Comparison of ENCODE assay signal across 8 cellular contexts in genomic region chr11:83063073-83063754, GRCh38. TPM values are rescaled to one million over a fixed set of nuclear protein-coding genes. Genes with fewer than 3 reads are reported as not detected.
DNase-seq lines count a peak whose midpoint lies in the region; ATAC-seq and TF ChIP-seq lines count a peak whose summit lies in the region.

No MANE protein-coding gene starts in this region.

- peak overlapping the region; percentile 1 to 68 (median 56); a peak in 21 of 22 replicates for H3K9ac ChIP-seq in BLaER1 treated with 17β-estradiol and CSF1 and Interleukin-3, amounts not matched to agents 10 nM and 100 nM

- TF ChIP-seq POLR2A in transverse colon (IDR thresholded peaks at IDR 0.05) = no peak

- CTCF ChIA-PET in WTC11 (lab: Charles Lee) = interaction anchor here (1.8 kb wide), 1 partner anchor 11 kb away, joined by 3 read pairs; no protein-coding TSS in a partner anchor

- peak overlapping the region; percentile 40 to 74 (median 65) for H3K27ac ChIP-seq in BLaER1 treated with 17β-estradiol and CSF1 and Interleukin-3, amounts not matched to agents 10 nM and 100 nM
- H3K27ac ChIP-seq in right cardiac atrium (ENCODE audit: low read length) = no peak overlapping the region
- peak overlapping the region; percentile 54 to 68 (median 65) for H3K27ac ChIP-seq in transverse colon

- H3K9me3 ChIP-seq in BLaER1 treated with 17β-estradiol and CSF1 and Interleukin-3, amounts not matched to agents 10 nM and 100 nM (replicated peaks in 1 of 11) = peaks cover 0 to 12% (median 6%) of the 10 kb centered on the region in 11 experiments; a peak in 9 of 22 replicates
- no peaks in the 10 kb centered on the region for H3K9me3 ChIP-seq in right cardiac atrium (ENCODE audit: control insufficient read depth, low read length)
- no peaks in the 10 kb centered on the region for H3K9me3 ChIP-seq in transverse colon

- intact Hi-C loops in right cardiac atrium (cut with DNase I) = no loop called here
- intact Hi-C loops in transverse colon (cut with DNase I; ENCODE audit: low total_unique reads) = no loop called here

- ATAC-seq in GM19025 (IDR thresholded peaks at IDR 0.05; ENCODE audit: low read depth, unreplicated experiment) (peak; percentile 60), HG03095 (IDR thresholded peaks at IDR 0.05; ENCODE audit: unreplicated experiment) (peak; percentile 64), WTC11 (peak; percentile 46; the same call in 1 of the 2 replicates), right cardiac atrium (peak; percentile 76 to 83)

- POLR2A ChIA-PET in WTC11 (lab: Charles Lee) = interaction anchor here (0.7 kb wide), 1 partner anchor 1974 kb away, joined by 3 read pairs; no protein-coding TSS in a partner anchor

- DNase-seq in WTC11 (ENCODE audit: low spot score) (no peak), right cardiac atrium (no peak), transverse colon (no peak), GM19238 (ENCODE audit: insufficient read length, low spot score) (no peak)
- no peak for DNase-seq in stimulated activated CD4-positive, alpha-beta T cell treated with anti-CD3 and anti-CD28 coated beads, Interleukin-15, amount 100 ng/mL, for 24 hours

- H3K4me1 Mint-ChIP-seq in WTC11 = peaks cover 9% of the 10 kb centered on the region

- no peak for TF ChIP-seq EP300 in transverse colon (IDR thresholded peaks at IDR 0.05; ENCODE audit: low read depth)

- peak overlapping the region; percentile 52 to 93 (median 84) for H3K4me2 ChIP-seq in BLaER1 treated with 17β-estradiol and CSF1 and Interleukin-3, amounts not matched to agents 10 nM and 100 nM

- TF ChIP-seq CTCF in WTC11 (IDR thresholded peaks at IDR 0.05) = no peak
- TF ChIP-seq CTCF in transverse colon (IDR thresholded peaks at IDR 0.05) = no peak

- H3K27me3 Mint-ChIP-seq in WTC11 (ENCODE audit: low read depth) = no peaks in the 10 kb centered on the region

- H3K4me3 Mint-ChIP-seq in WTC11 = no peak overlapping the region

- peak overlapping the region in 9 of 10 experiments; percentile 33 to 54 (median 42); a peak in 19 of 20 replicates for H3K4me3 ChIP-seq in BLaER1 treated with 17β-estradiol and CSF1 and Interleukin-3, amounts not matched to agents 10 nM and 100 nM
- H3K4me3 ChIP-seq in right cardiac atrium (ENCODE audit: low read length) = peak overlapping the region; percentile 28
- H3K4me3 ChIP-seq in transverse colon = peak overlapping the region in 1 of 4 donors; percentile 16

- H3K9me3 Mint-ChIP-seq in WTC11 = no peaks in the 10 kb centered on the region

- H3K36me3 Mint-ChIP-seq in WTC11 = no peaks in the 10 kb centered on the region

- in situ Hi-C loops in transverse colon (cut with MboI; ENCODE audit: low pct_ligation_motif_present in 1 of 4, low pct_unique_long_range_greater_than_20kb in 1 of 4, low sequenced_read_pairs in 3 of 4) = loop anchor here in 2 of 4 donors (10.0 kb wide), 1 partner anchor 158 kb away; the partner anchor contains the start of genes DDIAS (in 2 of the 2) and PRCP (in 2 of the 2)

- H4K20me1 ChIP-seq in BLaER1 treated with 17β-estradiol and CSF1 and Interleukin-3, amounts not matched to agents 10 nM and 100 nM = no peaks in the 10 kb centered on the region

- peak overlapping the region; percentile 72; the same call in 1 of the 2 replicates for H3K27ac Mint-ChIP-seq in WTC11

- H3K36me3 ChIP-seq in BLaER1 treated with 17β-estradiol and CSF1 and Interleukin-3, amounts not matched to agents 10 nM and 100 nM = no peaks in the 10 kb centered on the region; a peak in 1 of 22 replicates
- H3K36me3 ChIP-seq in transverse colon = no peaks in the 10 kb centered on the region

- peaks cover 25 to 52% (median 32%) of the 10 kb centered on the region in 10 experiments for H3K4me1 ChIP-seq in BLaER1 treated with 17β-estradiol and CSF1 and Interleukin-3, amounts not matched to agents 10 nM and 100 nM
- peaks cover 6% of the 10 kb centered on the region for H3K4me1 ChIP-seq in right cardiac atrium (ENCODE audit: control insufficient read depth, insufficient read depth, low read length)
- H3K4me1 ChIP-seq in transverse colon = peaks cover 6 to 19% (median 10%) of the 10 kb centered on the region in 4 donors

- WGBS in right cardiac atrium = 40% methylated on average over 7 of the region's 7 CpGs
- 12 to 21% methylated on average over 5 to 7 of the region's 7 CpGs for WGBS in transverse colon (ENCODE audit: low coverage in 1 of 2), 2 donors

- H3K27me3 ChIP-seq in BLaER1 treated with 17β-estradiol and CSF1 and Interleukin-3, amounts not matched to agents 10 nM and 100 nM = peaks cover 0 to 1% (median 0%) of the 10 kb centered on the region in 11 experiments; a peak in 4 of 22 replicates
- no peaks in the 10 kb centered on the region for H3K27me3 ChIP-seq in right cardiac atrium (ENCODE audit: control insufficient read depth, insufficient read depth)
- no peaks in the 10 kb centered on the region for H3K27me3 ChIP-seq in transverse colon

TF ChIP-seq in WTC11, 78 proteins besides CTCF, POLR2A, EP300 and RAD21:
- TF ChIP-seq ZNF416 (CRISPR knock-in tag; IDR thresholded peaks at IDR 0.05) (no peak), GABPB1 (CRISPR knock-in tag; IDR thresholded peaks at IDR 0.05) (no peak), NR2C2 (CRISPR knock-in tag; IDR thresholded peaks at IDR 0.05) (no peak), FOXJ3 (CRISPR knock-in tag; IDR thresholded peaks at IDR 0.05; ENCODE audit: borderline replicate concordance) (no peak), NR1H2 (CRISPR knock-in tag; IDR thresholded peaks at IDR 0.05) (no peak), ATF3 (CRISPR knock-in tag; conservative IDR thresholded peaks at IDR 0.05) (no peak)
- TF ChIP-seq, protein P1, sequence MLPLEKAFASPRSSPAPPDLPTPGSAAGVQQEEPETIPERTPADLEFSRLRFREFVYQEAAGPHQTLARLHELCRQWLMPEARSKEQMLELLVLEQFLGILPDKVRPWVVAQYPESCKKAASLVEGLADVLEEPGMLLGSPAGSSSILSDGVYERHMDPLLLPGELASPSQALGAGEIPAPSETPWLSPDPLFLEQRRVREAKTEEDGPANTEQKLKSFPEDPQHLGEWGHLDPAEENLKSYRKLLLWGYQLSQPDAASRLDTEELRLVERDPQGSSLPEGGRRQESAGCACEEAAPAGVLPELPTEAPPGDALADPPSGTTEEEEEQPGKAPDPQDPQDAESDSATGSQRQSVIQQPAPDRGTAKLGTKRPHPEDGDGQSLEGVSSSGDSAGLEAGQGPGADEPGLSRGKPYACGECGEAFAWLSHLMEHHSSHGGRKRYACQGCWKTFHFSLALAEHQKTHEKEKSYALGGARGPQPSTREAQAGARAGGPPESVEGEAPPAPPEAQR (CRISPR knock-in tag; IDR thresholded peaks at IDR 0.05) = no peak

RNA-seq across cellular contexts. Expression of gene RAB30, which starts 8.5 kb away (rescaled TPM):
- total RNA-seq in WTC11 (2021) (6.2 to 7.5 TPM (median 6.7 TPM) in 3 replicates), right cardiac atrium (10 to 100 TPM; 22.3 to 30.6 (median 26.8) TPM), transverse colon (10 to 100 TPM in 3 of 4 donors, 1 to 10 TPM in 1; 2.2 to 29.9 (median 14.5) TPM)
- polyA plus RNA-seq in right cardiac atrium = 4.6 TPM
